ENCODE assay signal across 8 cellular contexts in genomic region chr10:126905776-126906703, GRCh38. TPM values are rescaled to one million over a fixed set of nuclear protein-coding genes. Genes with fewer than 3 reads are reported as not detected.
A peak's percentile ranks its signal among the peaks of the same experiment; 100 is the strongest.
DNase-seq lines count a peak whose midpoint lies in the region; ATAC-seq, FAIRE-seq and TF ChIP-seq lines count a peak whose summit lies in the region.

No MANE protein-coding gene starts in this region.

- H2AFZ ChIP-seq in keratinocyte (ENCODE audit: control insufficient read depth, low read length): peak overlapping the region; percentile 43

- peak overlapping the region; percentile 54 for H3K27ac ChIP-seq in keratinocyte (ENCODE audit: control insufficient read depth, insufficient read depth, low read length)

- peaks cover 2% of the 10 kb centered on the region for H3K9me1 ChIP-seq in keratinocyte (ENCODE audit: control insufficient read depth, extremely low read depth, insufficient read depth, low read length)

- H3K9me3 ChIP-seq in keratinocyte (ENCODE audit: control insufficient read depth, low read depth, low read length): no peaks in the 10 kb centered on the region

- H4K20me1 ChIP-seq in keratinocyte (ENCODE audit: control insufficient read depth, extremely low read depth, insufficient read depth, low read length): no peaks in the 10 kb centered on the region

- no peaks in the 10 kb centered on the region for H3K36me3 ChIP-seq in keratinocyte (ENCODE audit: control insufficient read depth in 2 of 2, extremely low read depth in 1 of 2, insufficient read depth in 2 of 2, low read length in 2 of 2)

- CTCF ChIA-PET in MCF 10A (lab: Yijun Ruan, JAX): interaction anchor here (0.7 kb wide), 2 partner anchors 210 to 971 kb away, joined by 3 to 5 read pairs; no protein-coding TSS in a partner anchor
- CTCF ChIA-PET in activated CD8-positive, alpha-beta memory T cell treated with anti-CD3 and anti-CD28 coated beads, Interleukin-2, amount 10 ng/mL, durations not matched to agents 7 days and 5 days (lab: Charles Lee): no interaction called here

- H3K4me2 ChIP-seq in keratinocyte (ENCODE audit: control insufficient read depth, extremely low read depth, insufficient read depth, low read depth, low read length): peak overlapping the region; percentile 86

- TF ChIP-seq CTCF in MCF 10A (IDR thresholded peaks at IDR 0.05; ENCODE audit: unreplicated experiment) (no peak), keratinocyte (optimal IDR thresholded peaks at IDR 0.05 in 1 of 3, IDR thresholded peaks at IDR 0.05 in 1 of 3, conservative IDR thresholded peaks at IDR 0.05 in 1 of 3; ENCODE audit: extremely low read depth in 1 of 3, insufficient read depth in 2 of 3, low read length in 3 of 3) (no peak)

- H3K36me3 Mint-ChIP-seq in MCF 10A (ENCODE audit: insufficient read depth, unreplicated experiment): no peaks in the 10 kb centered on the region
- H3K36me3 Mint-ChIP-seq in effector memory CD8-positive, alpha-beta T cell (ENCODE audit: insufficient read depth): no peaks in the 10 kb centered on the region
- H3K36me3 Mint-ChIP-seq in activated CD8-positive, alpha-beta memory T cell treated with anti-CD3 and anti-CD28 coated beads, Interleukin-2, amount 10 ng/mL, durations not matched to agents 7 days and 5 days: peaks cover 2% of the 10 kb centered on the region

- peak overlapping the region; percentile 95 for H3K27ac Mint-ChIP-seq in MCF 10A (ENCODE audit: low read depth, unreplicated experiment)
- H3K27ac Mint-ChIP-seq in stimulated activated naive CD8-positive, alpha-beta T cell treated with anti-CD3 and anti-CD28 coated beads, Interleukin-15, amount 100 ng/mL, for 72 hours: no peak overlapping the region
- no peak overlapping the region for H3K27ac Mint-ChIP-seq in effector memory CD8-positive, alpha-beta T cell
- H3K27ac Mint-ChIP-seq in activated CD8-positive, alpha-beta memory T cell treated with anti-CD3 and anti-CD28 coated beads, Interleukin-2, amount 10 ng/mL, durations not matched to agents 7 days and 5 days: no peak overlapping the region

- intact Hi-C loops in MCF 10A (cut with micrococcal nuclease): loop anchor here (10.0 kb wide), 1 partner anchor 139 kb away; no protein-coding TSS in a partner anchor

- peak overlapping the region; percentile 73 to 79 (median 78) for H3K4me3 ChIP-seq in keratinocyte (ENCODE audit: control insufficient read depth in 2 of 3, extremely low read depth in 1 of 3, insufficient read depth in 2 of 3, low read depth in 1 of 3, low read length in 3 of 3)

- POLR2A ChIA-PET in MCF 10A (lab: Yijun Ruan, JAX): interaction anchor here (0.7 kb wide), 1 partner anchor 57 kb away, joined by 3 read pairs; no protein-coding TSS in a partner anchor

- peaks cover 51% of the 10 kb centered on the region for H3K4me1 Mint-ChIP-seq in MCF 10A (ENCODE audit: insufficient read depth, unreplicated experiment)
- peaks cover 6% of the 10 kb centered on the region for H3K4me1 Mint-ChIP-seq in stimulated activated naive CD8-positive, alpha-beta T cell treated with anti-CD3 and anti-CD28 coated beads, Interleukin-15, amount 100 ng/mL, for 72 hours
- peaks cover 0 to 5% of the 10 kb centered on the region in 2 donors for H3K4me1 Mint-ChIP-seq in effector memory CD8-positive, alpha-beta T cell (ENCODE audit: low read depth in 2 of 2)
- H3K4me1 Mint-ChIP-seq in activated CD8-positive, alpha-beta memory T cell treated with anti-CD3 and anti-CD28 coated beads, Interleukin-2, amount 10 ng/mL, durations not matched to agents 7 days and 5 days: no peaks in the 10 kb centered on the region

- peaks cover 58% of the 10 kb centered on the region for H3K4me1 ChIP-seq in keratinocyte (ENCODE audit: control insufficient read depth, extremely low read depth, insufficient read depth, low read length)

- dilution Hi-C loops in keratinocyte (cut with MboI; ENCODE audit: extremely low pct_ligation_motif_present, low sequenced_read_pairs): no loop called here

- no peaks in the 10 kb centered on the region for H3K9me3 Mint-ChIP-seq in MCF 10A (ENCODE audit: unreplicated experiment)
- peaks cover 0 to 10% of the 10 kb centered on the region in 2 donors for H3K9me3 Mint-ChIP-seq in stimulated activated naive CD8-positive, alpha-beta T cell treated with anti-CD3 and anti-CD28 coated beads, Interleukin-15, amount 100 ng/mL, for 72 hours
- peaks cover 9 to 11% of the 10 kb centered on the region in 2 donors for H3K9me3 Mint-ChIP-seq in effector memory CD8-positive, alpha-beta T cell
- no peaks in the 10 kb centered on the region for H3K9me3 Mint-ChIP-seq in activated CD8-positive, alpha-beta memory T cell treated with anti-CD3 and anti-CD28 coated beads, Interleukin-2, amount 10 ng/mL, durations not matched to agents 7 days and 5 days (ENCODE audit: low read depth)

- no peaks in the 10 kb centered on the region for H3K27me3 ChIP-seq in keratinocyte (ENCODE audit: control insufficient read depth, extremely low read depth, insufficient read depth, low read length)

- ATAC-seq in stimulated activated naive CD8-positive, alpha-beta T cell treated with anti-CD3 and anti-CD28 coated beads, Interleukin-15, amount 100 ng/mL, for 72 hours: peak; percentile 58
- ATAC-seq in HG03565 (IDR thresholded peaks at IDR 0.05; ENCODE audit: unreplicated experiment) (no peak), HG03280 (IDR thresholded peaks at IDR 0.05; ENCODE audit: unreplicated experiment) (no peak)
- ATAC-seq in effector memory CD8-positive, alpha-beta T cell (replicated peaks): no peak
- ATAC-seq in activated CD8-positive, alpha-beta memory T cell treated with anti-CD3 and anti-CD28 coated beads, Interleukin-2, amount 10 ng/mL, durations not matched to agents 7 days and 5 days: no peak

- no peak for FAIRE-seq in keratinocyte (lab: Jason Lieb, UNC)

- H3K79me2 ChIP-seq in keratinocyte (ENCODE audit: control insufficient read depth, insufficient read depth, low read length): peaks cover 49% of the 10 kb centered on the region

- peak; percentile 30 for DNase-seq in HT1080 (ENCODE audit: low read depth)
- DNase-seq in MCF 10A (ENCODE audit: unreplicated experiment): peak; percentile 25
- no peak for DNase-seq in keratinocyte (ENCODE audit: low read depth, low spot score)
- no peak for DNase-seq in stimulated activated naive CD8-positive, alpha-beta T cell treated with anti-CD3 and anti-CD28 coated beads, Interleukin-15, amount 100 ng/mL, for 72 hours
- DNase-seq in effector memory CD8-positive, alpha-beta T cell: no peak
- no peak for DNase-seq in activated CD8-positive, alpha-beta memory T cell treated with anti-CD3 and anti-CD28 coated beads, Interleukin-2, amount 10 ng/mL, durations not matched to agents 7 days and 5 days

- peak overlapping the region; percentile 77 for H3K9ac ChIP-seq in keratinocyte (ENCODE audit: control insufficient read depth, extremely low read depth, insufficient read depth, low read length)

- no TSS peak for BruUV-seq in MCF 10A (replicated peaks; lab: Mats Ljungman, UMichigan)

- H3K27me3 Mint-ChIP-seq in MCF 10A (ENCODE audit: insufficient read depth, unreplicated experiment): no peaks in the 10 kb centered on the region
- peaks cover 42% of the 10 kb centered on the region for H3K27me3 Mint-ChIP-seq in stimulated activated naive CD8-positive, alpha-beta T cell treated with anti-CD3 and anti-CD28 coated beads, Interleukin-15, amount 100 ng/mL, for 72 hours
- H3K27me3 Mint-ChIP-seq in effector memory CD8-positive, alpha-beta T cell: peaks cover 16 to 35% of the 10 kb centered on the region in 2 donors
- peaks cover 15% of the 10 kb centered on the region for H3K27me3 Mint-ChIP-seq in activated CD8-positive, alpha-beta memory T cell treated with anti-CD3 and anti-CD28 coated beads, Interleukin-2, amount 10 ng/mL, durations not matched to agents 7 days and 5 days

- peak overlapping the region; percentile 92 for H3K4me3 Mint-ChIP-seq in MCF 10A (ENCODE audit: unreplicated experiment)
- peak overlapping the region; percentile 43 to 80 for H3K4me3 Mint-ChIP-seq in stimulated activated naive CD8-positive, alpha-beta T cell treated with anti-CD3 and anti-CD28 coated beads, Interleukin-15, amount 100 ng/mL, for 72 hours
- peak overlapping the region in 1 of 2 donors; percentile 59 for H3K4me3 Mint-ChIP-seq in effector memory CD8-positive, alpha-beta T cell
- no peak overlapping the region for H3K4me3 Mint-ChIP-seq in activated CD8-positive, alpha-beta memory T cell treated with anti-CD3 and anti-CD28 coated beads, Interleukin-2, amount 10 ng/mL, durations not matched to agents 7 days and 5 days

RNA-seq across cellular contexts. Expression of gene DOCK1, which starts 0.8 kb away (rescaled TPM):
- 26.4 and 28.6 TPM in 2 replicates for total RNA-seq in HT1080 (2014; rRNA removed; shearing (Covaris generic))
- polyA plus RNA-seq in HT1080 (2015; cell fraction: cytosol; rRNA removed): 26.5 and 33.1 TPM in 2 replicates
- 43.0 and 45.3 TPM in 2 replicates for polyA plus RNA-seq in HT1080 (2015; cell fraction: nucleus; rRNA removed)
- total RNA-seq in MCF 10A (2022): 40.0 and 42.4 TPM in 2 replicates
- polyA plus RNA-seq in keratinocyte: 10.1 to 15.7 TPM (median 15.2 TPM) in 3 replicates
- 17.7 TPM for polyA plus RNA-seq in keratinocyte (2011; ENCODE audit: low read depth)
- 16.4 and 20.1 TPM in 2 replicates for polyA plus RNA-seq in keratinocyte (2011; cell fraction: cytosol; rRNA removed)
- polyA plus RNA-seq in keratinocyte (2011; cell fraction: nucleus; rRNA removed): 40.2 and 41.7 TPM in 2 replicates
- polyA plus RNA-seq in keratinocyte (2012; ENCODE audit: low replicate concordance): 12.3 and 27.6 TPM in 2 replicates
- 58.0 to 84.6 TPM (median 80.5 TPM) in 3 replicates for polyA minus RNA-seq in keratinocyte
- 33.0 TPM for polyA minus RNA-seq in keratinocyte (2011; cell fraction: cytosol; rRNA and poly(A)+ RNA removed)
- polyA minus RNA-seq in keratinocyte (2011; cell fraction: nucleus; rRNA and poly(A)+ RNA removed): 38.6 and 75.1 TPM in 2 replicates
- total RNA-seq in activated CD8-positive, alpha-beta memory T cell treated with anti-CD3 and anti-CD28 coated beads, Interleukin-2, amount 10 ng/mL, durations not matched to agents 7 days and 5 days: under 1 TPM in 1 of 2 experiments, not detected in 1; 0.07 TPM

Comparison
In these comparisons a context has a peak if more than half of its experiments do, and no peak if none do; other contexts are left out.
1. DNase-seq: peak in HT1080 (single experiment) and MCF 10A (single experiment); none in keratinocyte (single experiment), stimulated activated naive CD8-positive, alpha-beta T cell treated with anti-CD3 and anti-CD28 coated beads, Interleukin-15, amount 100 ng/mL, for 72 hours (0 of 2), effector memory CD8-positive, alpha-beta T cell (0 of 3) and activated CD8-positive, alpha-beta memory T cell treated with anti-CD3 and anti-CD28 coated beads, Interleukin-2, amount 10 ng/mL, durations not matched to agents 7 days and 5 days (single experiment).
2. RNA of gene DOCK1, which starts 0.8 kb away (total RNA-seq): 40.0 to 42.4 TPM in MCF 10A and 26.4 to 28.6 TPM in HT1080; 0.07 TPM in activated CD8-positive, alpha-beta memory T cell treated with anti-CD3 and anti-CD28 coated beads, Interleukin-2, amount 10 ng/mL, durations not matched to agents 7 days and 5 days; every median in the first group is over 10 times any median in the second.